ENCODE assay signal across 28 cellular contexts in the genomic region with DNA sequence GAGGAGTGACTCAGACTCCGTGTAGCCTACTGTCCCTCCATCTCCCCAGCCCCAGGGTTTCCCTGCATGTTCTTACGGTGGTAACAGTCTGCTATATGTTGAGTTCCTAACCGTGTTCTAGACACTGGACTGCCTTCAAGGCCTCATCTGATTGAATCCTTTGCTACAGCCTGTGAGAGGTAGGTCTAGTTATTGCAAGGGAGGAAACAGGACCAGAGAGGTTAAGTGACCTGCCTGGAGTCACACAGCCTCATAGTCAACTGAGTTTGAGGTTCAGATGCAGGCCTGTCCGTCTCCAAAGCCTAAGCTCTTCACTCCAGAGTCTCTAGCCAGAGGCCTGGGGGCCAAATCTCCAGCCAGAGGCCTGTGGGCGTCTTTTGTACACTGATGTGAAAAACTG.
"Had no signal": no experiment of that assay in that cellular context is flagged by ENCODE, and none has a peak within 500 bp of the region (broad histone marks: within the 10 kb centered on the region; RNA-seq: fewer than 3 reads in every experiment).

No MANE protein-coding gene starts in this region.

- H3K27ac Mint-ChIP-seq: mesothelial cell of epicardium; nephron; stimulated activated naive CD8-positive, alpha-beta T cell treated with anti-CD3 and anti-CD28 coated beads, Interleukin-15, Interleukin-2, amounts not matched to agents 100 ng/mL and 50 ng/mL, for 24 hours had no signal

- H3K36me3 Mint-ChIP-seq: mesothelial cell of epicardium had no signal

- H3K36me3 ChIP-seq: left ventricle myocardium inferior, right atrium auricular region, thoracic aorta had no signal

- H3K4me3 Mint-ChIP-seq: mesothelial cell of epicardium; naive B cell; nephron; neural crest cell; stimulated activated naive CD8-positive, alpha-beta T cell treated with anti-CD3 and anti-CD28 coated beads, Interleukin-15, Interleukin-2, amounts not matched to agents 100 ng/mL and 50 ng/mL, for 24 hours had no signal

- H3K27me3 ChIP-seq: hepatocyte, neutrophil, right atrium auricular region, suprapubic skin, upper lobe of right lung had no signal

- H3K4me1 ChIP-seq: left ventricle myocardium inferior, parathyroid adenoma, right atrium auricular region, tibial artery, upper lobe of right lung had no signal

- H3K4me1 Mint-ChIP-seq: mesothelial cell of epicardium, nephron had no signal

- H3K9me3 Mint-ChIP-seq: nephron; neural crest cell; stimulated activated naive CD8-positive, alpha-beta T cell treated with anti-CD3 and anti-CD28 coated beads, Interleukin-15, Interleukin-2, amounts not matched to agents 100 ng/mL and 50 ng/mL, for 24 hours had no signal

- H3K27me3 Mint-ChIP-seq: naive B cell; progenitor cell of endocrine pancreas; stimulated activated naive CD8-positive, alpha-beta T cell treated with anti-CD3 and anti-CD28 coated beads, Interleukin-15, Interleukin-2, amounts not matched to agents 100 ng/mL and 50 ng/mL, for 24 hours had no signal

- DNase-seq: islet precursor cell; left ventricle myocardium inferior; mesendoderm; naive B cell; occipital lobe; stimulated activated CD4-positive, alpha-beta T cell treated with anti-CD3 and anti-CD28 coated beads, Interleukin-12 subunit alpha, Interleukin-12 subunit beta, amount 100 ng/mL, for 4 hours; stimulated activated CD4-positive, alpha-beta T cell treated with anti-CD3 and anti-CD28 coated beads, Interleukin-15, amount 100 ng/mL, for 24 hours; stimulated activated CD4-positive, alpha-beta T cell treated with anti-CD3 and anti-CD28 coated beads, Interleukin-2, amount 100 ng/mL, for 24 hours; stimulated activated CD4-positive, alpha-beta T cell treated with anti-CD3 and anti-CD28 coated beads, Interleukin-4, amount 100 ng/mL, for 1 hour; stimulated activated naive CD4-positive, alpha-beta T cell; tibial artery; trophoblast cell; upper lobe of right lung had no signal

- H3K79me2 ChIP-seq: hepatocyte, parathyroid adenoma had no signal

- ATAC-seq: sciatic nerve, upper lobe of right lung had no signal

- H3K9me3 ChIP-seq: left ventricle myocardium inferior, neutrophil, right atrium auricular region, suprapubic skin, thoracic aorta, tibial artery, upper lobe of right lung had no signal

- H3K9ac ChIP-seq: parathyroid adenoma had no signal

- H3K4me2 ChIP-seq: hepatocyte had no signal

- H3K4me3 ChIP-seq: hepatocyte, left ventricle myocardium inferior, lung, right atrium auricular region, skin epidermis, suprapubic skin, thoracic aorta, tibial artery, upper lobe of right lung had no signal

- H3K27ac ChIP-seq: hepatocyte, left ventricle myocardium inferior, neutrophil, parathyroid adenoma, right atrium auricular region, skin epidermis, suprapubic skin, thoracic aorta, tibial artery, upper lobe of right lung had no signal

- FAIRE-seq: urothelium cell line had no signal

- H2AFZ ChIP-seq: hepatocyte, parathyroid adenoma had no signal
